In genomic region chr2:104890092-104890393, GRCh38 we compare ENCODE assay signal across 17 cellular contexts. TPM values are rescaled to one million over a fixed set of nuclear protein-coding genes. Genes with fewer than 3 reads are reported as not detected.
DNase-seq lines count a peak whose midpoint lies in the region; ATAC-seq and TF ChIP-seq lines count a peak whose summit lies in the region.
"Had no signal": no experiment of that assay in that cellular context is flagged by ENCODE, and none has a peak within 500 bp of the region (broad histone marks: within the 10 kb centered on the region; RNA-seq: fewer than 3 reads in every experiment).

No MANE protein-coding gene starts in this region.

- intact Hi-C loops in activated T-helper 2 cell treated with anti-CD3 and anti-CD28 coated beads, Interferon-gamma antibody, Interleukin-2, Interleukin-4, amounts not matched to agents 10 μg/mL and 5 μg/mL and 100 μg/mL, durations not matched to agents 14 hours and 24 hours and 36 hours (cut with micrococcal nuclease), result no loop called here

- no peak for ATAC-seq in HG02870 (IDR thresholded peaks at IDR 0.05; ENCODE audit: unreplicated experiment)
- ATAC-seq: CD8-positive, alpha-beta T cell had no signal

- H3K4me1 ChIP-seq in mucosa of rectum (ENCODE audit: control insufficient read depth in 2 of 2, insufficient read depth in 2 of 2, low read length in 2 of 2), result peaks cover 10 to 26% of the 10 kb centered on the region in 2 donors

- peak overlapping the region; percentile 80 to 81 for H3K27ac ChIP-seq in mucosa of rectum (ENCODE audit: low read depth in 2 of 2, low read length in 2 of 2)

- H3K27me3 Mint-ChIP-seq in activated T-helper 2 cell treated with anti-CD3 and anti-CD28 coated beads, Interferon-gamma antibody, Interleukin-2, Interleukin-4, amounts not matched to agents 10 μg/mL and 5 μg/mL and 100 μg/mL, durations not matched to agents 14 hours and 24 hours and 36 hours (ENCODE audit: low read depth), result no peaks in the 10 kb centered on the region

- no peaks in the 10 kb centered on the region for H3K27me3 ChIP-seq in mucosa of rectum (ENCODE audit: control insufficient read depth in 2 of 2, insufficient read depth in 2 of 2, low read length in 2 of 2)

- no peak overlapping the region for H3K4me3 Mint-ChIP-seq in activated T-helper 2 cell treated with anti-CD3 and anti-CD28 coated beads, Interferon-gamma antibody, Interleukin-2, Interleukin-4, amounts not matched to agents 10 μg/mL and 5 μg/mL and 100 μg/mL, durations not matched to agents 14 hours and 24 hours and 36 hours (ENCODE audit: low read depth)
- H3K4me3 Mint-ChIP-seq: CD8-positive, alpha-beta T cell had no signal

- DNase-seq in NB4 (ENCODE audit: low read depth), result peak; percentile 82
- DNase-seq in islet precursor cell, result peak; percentile 29
- DNase-seq in NCI-H1930 (lab: John Stamatoyannopoulos, UW), result no peak
- no peak for DNase-seq in activated T-helper 2 cell treated with anti-CD3 and anti-CD28 coated beads, Interferon-gamma antibody, Interleukin-2, Interleukin-4, amounts not matched to agents 10 μg/mL and 5 μg/mL and 100 μg/mL, durations not matched to agents 14 hours and 24 hours and 36 hours (ENCODE audit: low spot score)
- no peak for DNase-seq in activated CD4-positive, alpha-beta T cell treated with anti-CD3 and anti-CD28 coated beads, Interleukin-2, amount 50 U/mL, for 1 hour
- DNase-seq: C1 segment of cervical spinal cord; CD8-positive, alpha-beta T cell; DND-41; KG1; NCI-H1105 treated with DMSO at 0.1 percent for 48 hours; NCI-H2081 treated with DMSO at 0.1 percent for 48 hours; NCI-H2171 treated with DMSO at 0.1 percent for 48 hours; NCI-H524 treated with DMSO at 0.1 percent for 48 hours; NCI-H82; Right ventricle myocardium superior had no signal

- TF ChIP-seq POLR2A in NB4 (IDR thresholded peaks at IDR 0.05; ENCODE audit: extremely low read depth, insufficient read length), result no peak

- H3K4me1 Mint-ChIP-seq in activated T-helper 2 cell treated with anti-CD3 and anti-CD28 coated beads, Interferon-gamma antibody, Interleukin-2, Interleukin-4, amounts not matched to agents 10 μg/mL and 5 μg/mL and 100 μg/mL, durations not matched to agents 14 hours and 24 hours and 36 hours (ENCODE audit: low read depth), result peaks cover 12% of the 10 kb centered on the region

- no peaks in the 10 kb centered on the region for H3K36me3 Mint-ChIP-seq in activated T-helper 2 cell treated with anti-CD3 and anti-CD28 coated beads, Interferon-gamma antibody, Interleukin-2, Interleukin-4, amounts not matched to agents 10 μg/mL and 5 μg/mL and 100 μg/mL, durations not matched to agents 14 hours and 24 hours and 36 hours (ENCODE audit: low read depth)
- H3K36me3 Mint-ChIP-seq: CD8-positive, alpha-beta T cell had no signal

- H3K4me3 ChIP-seq in NB4 (ENCODE audit: low read depth, low read length) (peak overlapping the region; percentile 39), mucosa of rectum (ENCODE audit: low read length in 2 of 2) (peak overlapping the region; percentile 53 to 58)

- H3K9me3 Mint-ChIP-seq in activated T-helper 2 cell treated with anti-CD3 and anti-CD28 coated beads, Interferon-gamma antibody, Interleukin-2, Interleukin-4, amounts not matched to agents 10 μg/mL and 5 μg/mL and 100 μg/mL, durations not matched to agents 14 hours and 24 hours and 36 hours, result no peaks in the 10 kb centered on the region
- H3K9me3 Mint-ChIP-seq: CD8-positive, alpha-beta T cell had no signal

- no peak overlapping the region for H3K9ac ChIP-seq in mucosa of rectum (ENCODE audit: low read depth in 1 of 2, low read length in 2 of 2)

- no peaks in the 10 kb centered on the region for H3K9me3 ChIP-seq in mucosa of rectum (ENCODE audit: control insufficient read depth in 2 of 2, low read length in 2 of 2)

- H3K36me3 ChIP-seq in mucosa of rectum (ENCODE audit: control insufficient read depth in 2 of 2, insufficient read depth in 2 of 2, low read length in 2 of 2), result no peaks in the 10 kb centered on the region

- no peak for TF ChIP-seq CTCF in NB4 (IDR thresholded peaks at IDR 0.05; ENCODE audit: low read depth, low read length)

- H3K27ac Mint-ChIP-seq in activated T-helper 2 cell treated with anti-CD3 and anti-CD28 coated beads, Interferon-gamma antibody, Interleukin-2, Interleukin-4, amounts not matched to agents 10 μg/mL and 5 μg/mL and 100 μg/mL, durations not matched to agents 14 hours and 24 hours and 36 hours, result no peak overlapping the region
- H3K27ac Mint-ChIP-seq: CD8-positive, alpha-beta T cell had no signal

RNA-seq across cellular contexts. Expression of gene POU3F3, which starts 36.1 kb away (rescaled TPM):
- total RNA-seq in activated T-helper 2 cell treated with anti-CD3 and anti-CD28 coated beads, Interferon-gamma antibody, Interleukin-2, Interleukin-4, amounts not matched to agents 10 μg/mL and 5 μg/mL and 100 μg/mL, durations not matched to agents 14 hours and 24 hours and 36 hours, result not detected in 2 replicates
- total RNA-seq: CD8-positive, alpha-beta T cell; Right ventricle myocardium superior had no signal

Comparison
In these comparisons a context has a peak if more than half of its experiments do, and no peak if none do; other contexts are left out.
1. DNase-seq: peak in NB4 (single experiment) and islet precursor cell (single experiment); none in NCI-H1930 (0 of 2), activated T-helper 2 cell treated with anti-CD3 and anti-CD28 coated beads, Interferon-gamma antibody, Interleukin-2, Interleukin-4, amounts not matched to agents 10 μg/mL and 5 μg/mL and 100 μg/mL, durations not matched to agents 14 hours and 24 hours and 36 hours (single experiment) and activated CD4-positive, alpha-beta T cell treated with anti-CD3 and anti-CD28 coated beads, Interleukin-2, amount 50 U/mL, for 1 hour (single experiment).